Comparison of ENCODE assay signal across 1 cellular context in the genomic region with DNA sequence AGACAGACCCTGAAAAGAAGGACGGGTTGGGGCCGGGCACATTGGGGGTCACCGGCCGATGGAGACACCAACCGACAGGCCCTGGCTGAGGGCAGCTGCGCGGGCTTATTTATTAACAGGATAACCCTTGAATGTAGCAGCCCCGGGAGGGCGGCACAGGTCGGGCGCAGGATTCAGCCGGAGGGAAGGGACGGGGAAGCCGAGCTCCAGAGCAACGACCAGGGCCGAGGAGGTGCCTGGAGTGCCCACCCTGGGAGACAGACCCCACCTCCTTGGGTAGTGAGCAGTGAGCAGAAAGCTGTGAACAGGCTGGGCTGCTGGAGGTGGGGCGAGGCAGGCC.
TF ChIP-seq lines count a peak whose summit lies in the region.

No MANE protein-coding gene starts in this region.

TF ChIP-seq in SK-N-SH, 30 proteins besides CTCF, POLR2A, EP300 and RAD21 (continued from another document):
- no peak for TF ChIP-seq TCF12 (IDR thresholded peaks at IDR 0.05)
- TF ChIP-seq SIN3A (IDR thresholded peaks at IDR 0.05; ENCODE audit: borderline replicate concordance, low read depth, low read length): no peak
- TF ChIP-seq, protein P1, sequence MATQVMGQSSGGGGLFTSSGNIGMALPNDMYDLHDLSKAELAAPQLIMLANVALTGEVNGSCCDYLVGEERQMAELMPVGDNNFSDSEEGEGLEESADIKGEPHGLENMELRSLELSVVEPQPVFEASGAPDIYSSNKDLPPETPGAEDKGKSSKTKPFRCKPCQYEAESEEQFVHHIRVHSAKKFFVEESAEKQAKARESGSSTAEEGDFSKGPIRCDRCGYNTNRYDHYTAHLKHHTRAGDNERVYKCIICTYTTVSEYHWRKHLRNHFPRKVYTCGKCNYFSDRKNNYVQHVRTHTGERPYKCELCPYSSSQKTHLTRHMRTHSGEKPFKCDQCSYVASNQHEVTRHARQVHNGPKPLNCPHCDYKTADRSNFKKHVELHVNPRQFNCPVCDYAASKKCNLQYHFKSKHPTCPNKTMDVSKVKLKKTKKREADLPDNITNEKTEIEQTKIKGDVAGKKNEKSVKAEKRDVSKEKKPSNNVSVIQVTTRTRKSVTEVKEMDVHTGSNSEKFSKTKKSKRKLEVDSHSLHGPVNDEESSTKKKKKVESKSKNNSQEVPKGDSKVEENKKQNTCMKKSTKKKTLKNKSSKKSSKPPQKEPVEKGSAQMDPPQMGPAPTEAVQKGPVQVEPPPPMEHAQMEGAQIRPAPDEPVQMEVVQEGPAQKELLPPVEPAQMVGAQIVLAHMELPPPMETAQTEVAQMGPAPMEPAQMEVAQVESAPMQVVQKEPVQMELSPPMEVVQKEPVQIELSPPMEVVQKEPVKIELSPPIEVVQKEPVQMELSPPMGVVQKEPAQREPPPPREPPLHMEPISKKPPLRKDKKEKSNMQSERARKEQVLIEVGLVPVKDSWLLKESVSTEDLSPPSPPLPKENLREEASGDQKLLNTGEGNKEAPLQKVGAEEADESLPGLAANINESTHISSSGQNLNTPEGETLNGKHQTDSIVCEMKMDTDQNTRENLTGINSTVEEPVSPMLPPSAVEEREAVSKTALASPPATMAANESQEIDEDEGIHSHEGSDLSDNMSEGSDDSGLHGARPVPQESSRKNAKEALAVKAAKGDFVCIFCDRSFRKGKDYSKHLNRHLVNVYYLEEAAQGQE (IDR thresholded peaks at IDR 0.05; ENCODE audit: low read depth, low read length): no peak
- TF ChIP-seq, protein P2, sequence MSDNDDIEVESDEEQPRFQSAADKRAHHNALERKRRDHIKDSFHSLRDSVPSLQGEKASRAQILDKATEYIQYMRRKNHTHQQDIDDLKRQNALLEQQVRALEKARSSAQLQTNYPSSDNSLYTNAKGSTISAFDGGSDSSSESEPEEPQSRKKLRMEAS (IDR thresholded peaks at IDR 0.05; ENCODE audit: low read depth): no peak
- no peak for TF ChIP-seq IRF3 (IDR thresholded peaks at IDR 0.05; ENCODE audit: low read depth, low read length)
